In the genomic region with DNA sequence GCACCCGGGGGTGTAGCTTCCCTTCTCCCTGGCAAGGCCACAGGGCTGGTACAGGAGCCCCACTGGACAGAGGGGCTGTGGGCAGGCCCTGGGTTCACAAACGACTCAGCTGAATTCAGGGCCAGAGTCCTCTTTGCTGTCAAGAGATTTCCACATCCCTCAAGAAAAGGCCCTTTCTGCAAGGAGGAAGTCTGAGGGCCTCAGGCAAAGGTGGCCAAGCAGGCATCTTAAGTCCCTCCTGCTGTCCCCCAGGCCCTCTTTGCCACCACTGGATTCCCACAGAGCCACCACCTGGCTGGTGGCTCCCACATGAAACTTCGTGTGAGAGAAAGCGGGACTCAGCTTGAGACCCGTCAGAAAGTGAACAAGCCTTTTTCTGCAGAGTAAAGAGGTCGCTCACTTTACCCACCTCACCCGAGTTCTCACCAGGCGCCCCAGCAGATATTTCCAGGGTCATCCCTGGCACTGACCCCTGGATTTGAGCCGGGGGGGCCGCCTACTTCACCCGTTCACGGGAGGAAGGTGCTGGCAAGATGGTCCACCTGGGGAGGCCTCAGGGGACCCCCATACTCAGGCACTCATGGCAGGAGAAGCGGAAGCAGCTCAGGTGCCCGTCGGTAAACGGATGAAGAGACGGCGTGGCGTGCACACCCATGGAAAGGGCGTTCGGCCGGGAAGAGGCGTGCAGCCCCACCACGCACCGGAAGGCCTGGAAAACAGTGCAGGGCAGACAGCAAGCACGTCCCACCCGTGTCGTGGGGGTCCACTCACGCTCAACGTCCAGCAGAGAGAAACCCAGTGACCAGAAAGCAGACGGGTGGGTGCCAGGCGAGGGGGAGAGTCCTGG, we compare ENCODE assay signal across 9 cellular contexts. TPM values are rescaled to one million over a fixed set of nuclear protein-coding genes. Genes with fewer than 3 reads are reported as not detected.
DNase-seq lines count a peak whose midpoint lies in the region; ATAC-seq and TF ChIP-seq lines count a peak whose summit lies in the region.
"Had no signal": no experiment of that assay in that cellular context is flagged by ENCODE, and none has a peak within 500 bp of the region (broad histone marks: within the 10 kb centered on the region; RNA-seq: fewer than 3 reads in every experiment).

No MANE protein-coding gene starts in this region.

- no peaks in the 10 kb centered on the region for H3K9me3 Mint-ChIP-seq in activated CD8-positive, alpha-beta T cell treated with anti-CD3 and anti-CD28 coated beads for 36 hours

- WGBS in heart right ventricle, 2 donors: 84 to 87% methylated on average over 32 of the region's 32 CpGs
- WGBS in upper lobe of left lung, 2 donors: 77 to 84% methylated on average over 3 to 31 of the region's 32 CpGs

- H3K4me1 Mint-ChIP-seq in activated CD8-positive, alpha-beta T cell treated with anti-CD3 and anti-CD28 coated beads for 36 hours (ENCODE audit: low read depth): peaks cover 58% of the 10 kb centered on the region

- intact Hi-C loops in heart right ventricle (cut with DNase I): loop anchor here in 3 of 10 donors (5.0 to 10.0 kb wide), 2 partner anchors 40 to 128 kb away; a partner anchor contains a TSS
- intact Hi-C loops in cardiac septum (cut with DNase I): loop anchor here (5.0 kb wide), 1 partner anchor 45 kb away; no protein-coding TSS in a partner anchor
- intact Hi-C loops in activated CD8-positive, alpha-beta T cell treated with anti-CD3 and anti-CD28 coated beads for 36 hours (cut with micrococcal nuclease): no loop called here
- intact Hi-C loops in lower lobe of right lung (cut with DNase I): no loop called here

- H3K36me3 Mint-ChIP-seq in activated CD8-positive, alpha-beta T cell treated with anti-CD3 and anti-CD28 coated beads for 36 hours (ENCODE audit: low read depth): peaks cover 38% of the 10 kb centered on the region

- POLR2A ChIA-PET in activated CD8-positive, alpha-beta T cell treated with anti-CD3 and anti-CD28 coated beads for 36 hours (lab: Charles Lee): interaction anchor here (0.8 to 8.0 kb wide), 15 partner anchors 9 to 396 kb away, joined by 3 to 61 read pairs (median 4); a partner anchor contains a TSS

- H3K27me3 Mint-ChIP-seq in activated CD8-positive, alpha-beta T cell treated with anti-CD3 and anti-CD28 coated beads for 36 hours: no peaks in the 10 kb centered on the region

- H3K27ac ChIP-seq in heart right ventricle: peak overlapping the region in 9 of 10 donors; percentile 64 to 97 (median 83)
- peak overlapping the region; percentile 89 for H3K27ac ChIP-seq in lower lobe of right lung
- H3K27ac ChIP-seq in upper lobe of left lung: peak overlapping the region; percentile 87 to 96 (median 92)

- DNase-seq in heart right ventricle (no peak), cardiac septum (ENCODE audit: low spot score) (no peak), lower lobe of right lung (no peak), upper lobe of left lung (peak in 1 of 2 donors; percentile 43)
- peak; percentile 49 for DNase-seq in activated CD8-positive, alpha-beta T cell treated with anti-CD3 and anti-CD28 coated beads for 36 hours
- DNase-seq in stimulated activated CD4-positive, alpha-beta T cell treated with anti-CD3 and anti-CD28 coated beads, Interleukin-4, amount 100 ng/mL, for 1 hour: no peak

- H3K27me3 ChIP-seq in heart right ventricle (no peaks in the 10 kb centered on the region), lower lobe of right lung (ENCODE audit: low read depth) (no peaks in the 10 kb centered on the region), upper lobe of left lung (no peaks in the 10 kb centered on the region)

- TF ChIP-seq POLR2A in upper lobe of left lung (IDR thresholded peaks at IDR 0.05): no peak

- ATAC-seq in heart right ventricle (no peak), lower lobe of right lung (no peak), upper lobe of left lung (ENCODE audit: low FRiP score in 2 of 2) (no peak), GM18873 (IDR thresholded peaks at IDR 0.05; ENCODE audit: low FRiP score, unreplicated experiment) (no peak), GM21737 (IDR thresholded peaks at IDR 0.05; ENCODE audit: unreplicated experiment) (no peak)
- no peak for ATAC-seq in activated CD8-positive, alpha-beta T cell treated with anti-CD3 and anti-CD28 coated beads for 36 hours

- H3K9me3 ChIP-seq in heart right ventricle (no peaks in the 10 kb centered on the region), lower lobe of right lung (no peaks in the 10 kb centered on the region), upper lobe of left lung (no peaks in the 10 kb centered on the region)

- H3K4me3 ChIP-seq in heart right ventricle (peak overlapping the region in 4 of 10 donors; percentile 77 to 99 (median 98)), lower lobe of right lung (peak overlapping the region; percentile 100), upper lobe of left lung (peak overlapping the region in 3 of 4 donors; percentile 23 to 98 (median 33))

- peaks cover 14 to 77% (median 62%) of the 10 kb centered on the region in 9 donors for H3K4me1 ChIP-seq in heart right ventricle
- H3K4me1 ChIP-seq in lower lobe of right lung: peaks cover 78% of the 10 kb centered on the region
- peaks cover 70 to 91% (median 72%) of the 10 kb centered on the region in 4 donors for H3K4me1 ChIP-seq in upper lobe of left lung

- peak overlapping the region; percentile 97 for H3K27ac Mint-ChIP-seq in activated CD8-positive, alpha-beta T cell treated with anti-CD3 and anti-CD28 coated beads for 36 hours

- peak overlapping the region; percentile 94 for H3K4me3 Mint-ChIP-seq in activated CD8-positive, alpha-beta T cell treated with anti-CD3 and anti-CD28 coated beads for 36 hours

- TF ChIP-seq EP300 in upper lobe of left lung (IDR thresholded peaks at IDR 0.05): no peak

- no peak for TF ChIP-seq CTCF in heart right ventricle (IDR thresholded peaks at IDR 0.05)
- TF ChIP-seq CTCF in activated CD8-positive, alpha-beta T cell treated with anti-CD3 and anti-CD28 coated beads for 36 hours (IDR thresholded peaks at IDR 0.05): no peak
- TF ChIP-seq CTCF in lower lobe of right lung (IDR thresholded peaks at IDR 0.05): no peak
- no peak for TF ChIP-seq CTCF in upper lobe of left lung (IDR thresholded peaks at IDR 0.05)

- CTCF ChIA-PET in activated CD8-positive, alpha-beta T cell treated with anti-CD3 and anti-CD28 coated beads for 36 hours (lab: Charles Lee): interaction anchor here (0.8 to 4.2 kb wide), 9 partner anchors 15 to 97 kb away, joined by 3 to 16 read pairs (median 4); a partner anchor contains a TSS

- H3K36me3 ChIP-seq in heart right ventricle (peaks cover 0 to 42% (median 19%) of the 10 kb centered on the region in 9 donors), lower lobe of right lung (peaks cover 35% of the 10 kb centered on the region), upper lobe of left lung (peaks cover 8 to 29% (median 22%) of the 10 kb centered on the region in 4 donors)

RNA-seq across cellular contexts. Expression of a gene that starts 3.6 kb away (rescaled TPM):
- total RNA-seq in heart right ventricle: 10 to 100 TPM; 11.8 to 19.1 (median 14.3) TPM
- 10 to 100 TPM; 13.0 to 38.0 TPM for polyA plus RNA-seq in heart right ventricle
- total RNA-seq in cardiac septum: 17.1 TPM
- total RNA-seq in activated CD8-positive, alpha-beta T cell treated with anti-CD3 and anti-CD28 coated beads for 36 hours: 10 to 100 TPM; 80.7 to 82.4 TPM
- 61.9 TPM for total RNA-seq in lower lobe of right lung
- 100 to 1,000 TPM in 1 of 6 donors, 10 to 100 TPM in 5; 23.2 to 101 (median 64.6) TPM for total RNA-seq in upper lobe of left lung

RNA-seq across cellular contexts. Expression of a gene that starts 3.7 kb away (rescaled TPM):
- 10 to 100 TPM; 11.8 to 17.3 (median 13.2) TPM for total RNA-seq in heart right ventricle
- polyA plus RNA-seq in heart right ventricle: 10 to 100 TPM; 22.3 to 22.6 TPM
- total RNA-seq in cardiac septum: 14.9 TPM
- 10 to 100 TPM; 37.1 to 37.8 TPM for total RNA-seq in activated CD8-positive, alpha-beta T cell treated with anti-CD3 and anti-CD28 coated beads for 36 hours
- total RNA-seq in lower lobe of right lung: 14.5 TPM
- 10 to 100 TPM in 5 of 6 donors, 1 to 10 TPM in 1; 9.4 to 31.4 (median 20.6) TPM for total RNA-seq in upper lobe of left lung

RNA-seq across cellular contexts. Expression of a gene that starts 16.3 kb away (rescaled TPM):
- total RNA-seq in heart right ventricle (1 to 10 TPM in 7 of 10 donors, under 1 TPM in 3; 0.21 to 8.6 (median 1.1) TPM), cardiac septum (0.97 TPM), lower lobe of right lung (6.1 TPM), upper lobe of left lung (1 to 10 TPM in 4 of 6 donors, under 1 TPM in 1, not detected in 1; 0.78 to 8.1 (median 7.0) TPM)
- 1 to 10 TPM; 2.3 to 4.5 TPM for polyA plus RNA-seq in heart right ventricle
- 1 to 10 TPM; 5.2 to 5.3 TPM for total RNA-seq in activated CD8-positive, alpha-beta T cell treated with anti-CD3 and anti-CD28 coated beads for 36 hours
- polyA plus RNA-seq: BJ had no signal

RNA-seq across cellular contexts. Expression of a gene that starts 39.7 kb away (rescaled TPM):
- 10 to 100 TPM; 15.5 to 25.5 (median 20.2) TPM for total RNA-seq in heart right ventricle
- 10 to 100 TPM; 34.1 to 36.3 TPM for polyA plus RNA-seq in heart right ventricle
- total RNA-seq in cardiac septum: 27.1 TPM
- total RNA-seq in activated CD8-positive, alpha-beta T cell treated with anti-CD3 and anti-CD28 coated beads for 36 hours: 10 to 100 TPM; 83.1 to 89.9 TPM
- total RNA-seq in lower lobe of right lung: 71.8 TPM
- 100 to 1,000 TPM in 2 of 6 donors, 10 to 100 TPM in 4; 38.1 to 114 (median 90.5) TPM for total RNA-seq in upper lobe of left lung

RNA-seq across cellular contexts. Expression of a gene that starts 51.7 kb away (rescaled TPM):
- 100 to 1,000 TPM in 1 of 10 donors, 10 to 100 TPM in 9; 13.0 to 117 (median 27.7) TPM for total RNA-seq in heart right ventricle
- polyA plus RNA-seq in heart right ventricle: 10 to 100 TPM; 72.2 to 90.0 TPM
- 26.8 TPM for total RNA-seq in cardiac septum
- total RNA-seq in activated CD8-positive, alpha-beta T cell treated with anti-CD3 and anti-CD28 coated beads for 36 hours: 100 to 1,000 TPM; 230 to 236 TPM
- 371 TPM for total RNA-seq in lower lobe of right lung
- total RNA-seq in upper lobe of left lung: 100 to 1,000 TPM; 213 to 472 (median 322) TPM
